In genomic region chr18:10930078-10930477, GRCh38 we compare ENCODE assay signal across 30 cellular contexts.
"Had no signal": no experiment of that assay in that cellular context is flagged by ENCODE, and none has a peak within 500 bp of the region (broad histone marks: within the 10 kb centered on the region; RNA-seq: fewer than 3 reads in every experiment).

No MANE protein-coding gene starts in this region.

- H3K4me3 Mint-ChIP-seq: activated CD4-positive, alpha-beta memory T cell treated with anti-CD3 and anti-CD28 coated beads, Interleukin-2, amount 10 ng/mL, durations not matched to agents 7 days and 5 days; activated CD4-positive, alpha-beta T cell treated with anti-CD3 and anti-CD28 coated beads, Interleukin-2, amount 10 ng/mL, durations not matched to agents 7 days and 5 days; activated T-cell treated with anti-CD3 and anti-CD28 coated beads, Interleukin-2, amount 50 U/mL, for 24 hours; mesothelial cell of epicardium; naive B cell; stimulated activated memory B cell treated with anti-CD40 and anti-IgM and Interleukin-4, amounts not matched to agents 10 μg/mL and 1 μg/mL and 100 μg/mL, for 72 hours; stimulated activated naive CD8-positive, alpha-beta T cell treated with anti-CD3 and anti-CD28 coated beads, Interleukin-15, amount 100 ng/mL, for 72 hours; T-helper 1 cell treated with Interleukin-12 subunit alpha and Interleukin-12 subunit beta and Interleukin-4 antibody, amounts not matched to agents 30 μg/mL and 1 μg/mL, for 36 hours had no signal

- H3K36me3 Mint-ChIP-seq: mesothelial cell of epicardium; naive B cell; stimulated activated memory B cell treated with anti-CD40 and anti-IgM and Interleukin-4, amounts not matched to agents 10 μg/mL and 1 μg/mL and 100 μg/mL, for 72 hours had no signal

- H3K4me2 ChIP-seq: smooth muscle cell had no signal

- H3K27me3 ChIP-seq: brain microvascular endothelial cell, right atrium auricular region, thyroid gland, upper lobe of right lung had no signal

- DNase-seq: activated CD4-positive, alpha-beta memory T cell treated with anti-CD3 and anti-CD28 coated beads, Interleukin-2, amount 10 ng/mL, durations not matched to agents 7 days and 5 days; activated CD4-positive, alpha-beta T cell treated with anti-CD3 and anti-CD28 coated beads for 1 hour; activated CD4-positive, alpha-beta T cell treated with anti-CD3 and anti-CD28 coated beads, Interleukin-2, amount 10 ng/mL, durations not matched to agents 7 days and 5 days; activated CD8-positive, alpha-beta memory T cell treated with anti-CD3 and anti-CD28 coated beads, Interleukin-2, amount 50 U/mL, for 48 hours; activated gamma-delta T cell; activated naive CD4-positive, alpha-beta T cell treated with anti-CD3 and anti-CD28 coated beads, Interleukin-2, amount 50 U/mL, for 16 hours; activated T-cell treated with anti-CD3 and anti-CD28 coated beads, Interleukin-2, amount 50 U/mL, for 24 hours; amniotic stem cell; brain microvascular endothelial cell; dorsolateral prefrontal cortex; effector memory CD4-positive, alpha-beta T cell; erythroblast; hippocampal formation; left ventricle myocardium inferior; naive B cell; stimulated activated CD4-positive, alpha-beta T cell treated with anti-CD3 and anti-CD28 coated beads, Interleukin-1b, Interleukin-23, amount 100 ng/mL, for 48 hours; stimulated activated CD4-positive, alpha-beta T cell treated with anti-CD3 and anti-CD28 coated beads, Interleukin-4, amount 100 ng/mL, for 4 hours; stimulated activated CD8-positive, alpha-beta memory T cell treated with anti-CD3 and anti-CD28 coated beads, Interleukin-4, amount 100 ng/mL, for 48 hours; stimulated activated naive CD8-positive, alpha-beta T cell treated with anti-CD3 and anti-CD28 coated beads, Interleukin-15, amount 100 ng/mL, for 72 hours; T-helper 9 cell; thyroid gland; upper lobe of right lung had no signal

- H3K27me3 Mint-ChIP-seq: stimulated activated memory B cell treated with anti-CD40 and anti-IgM and Interleukin-4, amounts not matched to agents 10 μg/mL and 1 μg/mL and 100 μg/mL, for 72 hours had no signal

- H3K4me3 ChIP-seq: coronary artery, dorsolateral prefrontal cortex, gastroesophageal sphincter, left ventricle myocardium inferior, right atrium auricular region, smooth muscle cell, thyroid gland, upper lobe of right lung had no signal

- ATAC-seq: gastroesophageal sphincter; stimulated activated memory B cell treated with anti-CD40 and anti-IgM and Interleukin-4, amounts not matched to agents 10 μg/mL and 1 μg/mL and 100 μg/mL, for 72 hours; stimulated activated naive CD8-positive, alpha-beta T cell treated with anti-CD3 and anti-CD28 coated beads, Interleukin-15, amount 100 ng/mL, for 72 hours; upper lobe of right lung had no signal

- H3K9me3 Mint-ChIP-seq: activated CD4-positive, alpha-beta memory T cell treated with anti-CD3 and anti-CD28 coated beads, Interleukin-2, amount 10 ng/mL, durations not matched to agents 7 days and 5 days; activated CD4-positive, alpha-beta T cell treated with anti-CD3 and anti-CD28 coated beads, Interleukin-2, amount 10 ng/mL, durations not matched to agents 7 days and 5 days; activated T-cell treated with anti-CD3 and anti-CD28 coated beads, Interleukin-2, amount 50 U/mL, for 24 hours; mesothelial cell of epicardium; stimulated activated naive CD8-positive, alpha-beta T cell treated with anti-CD3 and anti-CD28 coated beads, Interleukin-15, amount 100 ng/mL, for 72 hours; T-helper 1 cell treated with Interleukin-12 subunit alpha and Interleukin-12 subunit beta and Interleukin-4 antibody, amounts not matched to agents 30 μg/mL and 1 μg/mL, for 36 hours had no signal

- H2AFZ ChIP-seq: parathyroid adenoma had no signal

- H3K27ac Mint-ChIP-seq: activated CD4-positive, alpha-beta memory T cell treated with anti-CD3 and anti-CD28 coated beads, Interleukin-2, amount 10 ng/mL, durations not matched to agents 7 days and 5 days; activated CD4-positive, alpha-beta T cell treated with anti-CD3 and anti-CD28 coated beads, Interleukin-2, amount 10 ng/mL, durations not matched to agents 7 days and 5 days; activated T-cell treated with anti-CD3 and anti-CD28 coated beads, Interleukin-2, amount 50 U/mL, for 24 hours; mesothelial cell of epicardium; naive B cell; stimulated activated memory B cell treated with anti-CD40 and anti-IgM and Interleukin-4, amounts not matched to agents 10 μg/mL and 1 μg/mL and 100 μg/mL, for 72 hours; stimulated activated naive CD8-positive, alpha-beta T cell treated with anti-CD3 and anti-CD28 coated beads, Interleukin-15, amount 100 ng/mL, for 72 hours; T-helper 1 cell treated with Interleukin-12 subunit alpha and Interleukin-12 subunit beta and Interleukin-4 antibody, amounts not matched to agents 30 μg/mL and 1 μg/mL, for 36 hours had no signal

- H3K9me3 ChIP-seq: gastroesophageal sphincter, left ventricle myocardium inferior, right atrium auricular region, thyroid gland, upper lobe of right lung had no signal

- H3K4me1 ChIP-seq: left ventricle myocardium inferior, parathyroid adenoma, right atrium auricular region, thyroid gland had no signal

- H3K9ac ChIP-seq: parathyroid adenoma had no signal

- H3K36me3 ChIP-seq: brain microvascular endothelial cell, gastroesophageal sphincter, left ventricle myocardium inferior, right atrium auricular region, thyroid gland, upper lobe of right lung had no signal

- H3K27ac ChIP-seq: brain microvascular endothelial cell, coronary artery, dorsolateral prefrontal cortex, gastroesophageal sphincter, left ventricle myocardium inferior, parathyroid adenoma, right atrium auricular region, thyroid gland, upper lobe of right lung had no signal

- H3K79me2 ChIP-seq: parathyroid adenoma had no signal

- H3K4me1 Mint-ChIP-seq: activated CD4-positive, alpha-beta memory T cell treated with anti-CD3 and anti-CD28 coated beads, Interleukin-2, amount 10 ng/mL, durations not matched to agents 7 days and 5 days; activated CD4-positive, alpha-beta T cell treated with anti-CD3 and anti-CD28 coated beads, Interleukin-2, amount 10 ng/mL, durations not matched to agents 7 days and 5 days; naive B cell; stimulated activated memory B cell treated with anti-CD40 and anti-IgM and Interleukin-4, amounts not matched to agents 10 μg/mL and 1 μg/mL and 100 μg/mL, for 72 hours; stimulated activated naive CD8-positive, alpha-beta T cell treated with anti-CD3 and anti-CD28 coated beads, Interleukin-15, amount 100 ng/mL, for 72 hours had no signal
